ENCODE assay signal across 8 cellular contexts in genomic region chrX:132022863-132023116, GRCh38.
DNase-seq lines count a peak whose midpoint lies in the region; ATAC-seq and TF ChIP-seq lines count a peak whose summit lies in the region.

No MANE protein-coding gene starts in this region.

- in situ Hi-C loops in GM13976 (cut with MboI; ENCODE audit: low sequenced_read_pairs, unreplicated experiment) = loop anchor here (10.0 kb wide), 1 partner anchor 192 kb away; the partner anchor contains the start of gene RAP2C

- no peak for TF ChIP-seq CTCF in GM06990 (IDR thresholded peaks at IDR 0.05; ENCODE audit: insufficient read depth, low read length, poor library complexity, severe bottlenecking)
- TF ChIP-seq CTCF in neutrophil (IDR thresholded peaks at IDR 0.05) = no peak
- TF ChIP-seq CTCF in GM13976 (IDR thresholded peaks at IDR 0.05; ENCODE audit: borderline replicate concordance, control extremely low read depth, extremely low read depth, insufficient read depth, missing control alignments) = no peak

- H3K4me3 ChIP-seq in GM06990 (replicated peaks; ENCODE audit: low read depth, low read length) = peak overlapping the region; percentile 85
- H3K4me3 ChIP-seq in effector memory CD4-positive, alpha-beta T cell (ENCODE audit: insufficient read depth, low read depth, low read length, poor library complexity, severe bottlenecking) = peak overlapping the region; percentile 60
- H3K4me3 ChIP-seq in neutrophil (ENCODE audit: low read depth in 1 of 2, low read length in 1 of 2) = peak overlapping the region; percentile 76 to 78

- ATAC-seq in GM21526 (IDR thresholded peaks at IDR 0.05; ENCODE audit: low FRiP score, unreplicated experiment) = peak; percentile 28

- H3K36me3 ChIP-seq in GM06990 (ENCODE audit: control insufficient read depth, insufficient read depth, low read length) (no peaks in the 10 kb centered on the region), neutrophil (no peaks in the 10 kb centered on the region)
- no peaks in the 10 kb centered on the region for H3K36me3 ChIP-seq in effector memory CD4-positive, alpha-beta T cell (ENCODE audit: control insufficient read depth, insufficient read depth, low read length)

- DNase-seq in GM06990 (ENCODE audit: extremely low read depth, insufficient read length) (no peak), GM13976 (ENCODE audit: low spot score) (no peak), NCI-H2227 (lab: John Stamatoyannopoulos, UW; ENCODE audit: unreplicated experiment) (no peak), EL (no peak)
- DNase-seq in effector memory CD4-positive, alpha-beta T cell = no peak

- TF ChIP-seq EP300 in Ishikawa (IDR thresholded peaks at IDR 0.05; ENCODE audit: borderline replicate concordance) = no peak

- peak overlapping the region; percentile 75 for H3K27ac ChIP-seq in effector memory CD4-positive, alpha-beta T cell (ENCODE audit: insufficient read depth, low read length, poor library complexity, severe bottlenecking)
- H3K27ac ChIP-seq in neutrophil = peak overlapping the region; percentile 88

- H3K4me1 ChIP-seq in effector memory CD4-positive, alpha-beta T cell (ENCODE audit: control insufficient read depth, insufficient read depth, low read length, poor library complexity, severe bottlenecking) = peaks cover 4% of the 10 kb centered on the region
- H3K4me1 ChIP-seq in neutrophil (ENCODE audit: control insufficient read depth in 1 of 2, insufficient read depth in 1 of 2, low read depth in 1 of 2, low read length in 1 of 2) = peaks cover 38 to 62% of the 10 kb centered on the region in 2 experiments

- H3K27me3 ChIP-seq in GM06990 (replicated peaks; ENCODE audit: control insufficient read depth, insufficient read depth, low read length) = no peaks in the 10 kb centered on the region
- H3K27me3 ChIP-seq in effector memory CD4-positive, alpha-beta T cell (replicated peaks; ENCODE audit: control insufficient read depth, insufficient read depth, low read length, poor library complexity, severe bottlenecking) = no peaks in the 10 kb centered on the region
- H3K27me3 ChIP-seq in neutrophil = no peaks in the 10 kb centered on the region

- H3K9me3 ChIP-seq in effector memory CD4-positive, alpha-beta T cell (ENCODE audit: control insufficient read depth, low read length) = no peaks in the 10 kb centered on the region
- H3K9me3 ChIP-seq in neutrophil = no peaks in the 10 kb centered on the region

- TF ChIP-seq RAD21 in Ishikawa (IDR thresholded peaks at IDR 0.05; ENCODE audit: low read depth) = no peak

TF ChIP-seq in Ishikawa, 13 proteins besides CTCF, POLR2A, EP300 and RAD21:
- TF ChIP-seq MAX (IDR thresholded peaks at IDR 0.05) (0 out of 2 replicates have a peak, but pooled peaks have one; percentile 8), ZBTB7A (IDR thresholded peaks at IDR 0.05; ENCODE audit: low read depth) (no peak), EGR1 (IDR thresholded peaks at IDR 0.05) (no peak)
